14 cellular contexts compared by ENCODE assay signal in the genomic region with DNA sequence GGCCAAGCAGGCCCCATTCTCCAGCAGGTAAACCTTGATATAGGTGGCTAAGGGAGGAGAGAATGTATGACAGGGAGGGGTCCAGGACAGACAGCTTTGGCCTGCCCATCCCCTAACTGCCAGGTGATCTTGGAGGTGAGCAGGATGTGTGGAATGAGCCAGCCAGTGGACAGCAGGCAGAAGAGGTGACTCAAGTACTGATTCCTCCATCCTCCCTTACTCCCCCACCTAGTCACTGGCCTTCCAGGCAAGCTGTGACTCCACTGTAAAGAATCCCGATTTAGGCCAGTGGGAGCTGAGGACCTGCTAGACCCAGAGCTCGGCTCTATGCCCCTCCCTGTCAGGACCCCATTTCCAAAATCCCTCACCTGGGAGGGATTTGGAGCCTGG. TPM values are rescaled to one million over a fixed set of nuclear protein-coding genes. Genes with fewer than 3 reads are reported as not detected.
DNase-seq lines count a peak whose midpoint lies in the region; ATAC-seq and TF ChIP-seq lines count a peak whose summit lies in the region.
"Had no signal": no experiment of that assay in that cellular context is flagged by ENCODE, and none has a peak within 500 bp of the region (broad histone marks: within the 10 kb centered on the region; RNA-seq: fewer than 3 reads in every experiment).

No MANE protein-coding gene starts in this region.

- TF ChIP-seq CTCF in OCI-LY3 (IDR thresholded peaks at IDR 0.05; ENCODE audit: low read depth, low read length) (no peak), transverse colon (IDR thresholded peaks at IDR 0.05) (no peak), hepatocyte (IDR thresholded peaks at IDR 0.05; ENCODE audit: poor library complexity) (no peak)

- TF ChIP-seq POLR2A in transverse colon (IDR thresholded peaks at IDR 0.05): no peak

- peak overlapping the region; percentile 89 for H3K27ac ChIP-seq in OCI-LY3 (ENCODE audit: low read length)
- peak overlapping the region; percentile 78 for H3K27ac ChIP-seq in epithelial cell of prostate
- peak overlapping the region; percentile 2 to 66 (median 34) for H3K27ac ChIP-seq in transverse colon
- no peak overlapping the region for H3K27ac ChIP-seq in hepatocyte
- H3K27ac ChIP-seq: upper lobe of left lung, VCaP had no signal

- in situ Hi-C loops in transverse colon (cut with MboI; ENCODE audit: low pct_ligation_motif_present in 1 of 4, low pct_unique_long_range_greater_than_20kb in 1 of 4, low sequenced_read_pairs in 3 of 4): no loop called here

- no peaks in the 10 kb centered on the region for H3K9me2 ChIP-seq in hepatocyte (replicated peaks; ENCODE audit: insufficient read depth)

- TF ChIP-seq EP300 in transverse colon (IDR thresholded peaks at IDR 0.05; ENCODE audit: low read depth): no peak

- no peak for DNase-seq in activated naive CD4-positive, alpha-beta T cell treated with anti-CD3 and anti-CD28 coated beads for 36 hours
- DNase-seq in activated naive CD4-positive, alpha-beta T cell treated with anti-CD3 and anti-CD28 coated beads, Interleukin-2, amount 10 ng/mL, durations not matched to agents 7 days and 5 days: no peak
- DNase-seq in epithelial cell of prostate (ENCODE audit: low read depth, low spot score) (peak; percentile 55), transverse colon (no peak), hepatocyte (ENCODE audit: low spot score) (no peak), left ventricle myocardium superior (no peak), NCI-H524 treated with DMSO at 0.1 percent for 48 hours (lab: John Stamatoyannopoulos, UW) (no peak)
- DNase-seq: HFFc6, NCI-H345, RPMI8226, upper lobe of left lung had no signal

- H3K27me3 ChIP-seq in OCI-LY3 (ENCODE audit: low read depth, low read length): no peaks in the 10 kb centered on the region
- H3K27me3 ChIP-seq in transverse colon: no peaks in the 10 kb centered on the region
- H3K27me3 ChIP-seq in hepatocyte: no peaks in the 10 kb centered on the region
- H3K27me3 ChIP-seq: upper lobe of left lung had no signal

- no peak for ATAC-seq in left ventricle myocardium superior

- H3K9me3 Mint-ChIP-seq in activated naive CD4-positive, alpha-beta T cell treated with anti-CD3 and anti-CD28 coated beads for 36 hours: no peaks in the 10 kb centered on the region
- no peaks in the 10 kb centered on the region for H3K9me3 Mint-ChIP-seq in activated naive CD4-positive, alpha-beta T cell treated with anti-CD3 and anti-CD28 coated beads, Interleukin-2, amount 10 ng/mL, durations not matched to agents 7 days and 5 days
- H3K9me3 Mint-ChIP-seq: HFFc6, nephron had no signal

- H3K4me1 ChIP-seq in OCI-LY3 (ENCODE audit: low read length) (peaks cover 65% of the 10 kb centered on the region), transverse colon (peaks cover 0 to 24% (median 22%) of the 10 kb centered on the region in 4 donors), hepatocyte (ENCODE audit: insufficient read depth) (no peaks in the 10 kb centered on the region)
- H3K4me1 ChIP-seq: upper lobe of left lung had no signal

- no peak overlapping the region for H3K4me3 Mint-ChIP-seq in activated naive CD4-positive, alpha-beta T cell treated with anti-CD3 and anti-CD28 coated beads for 36 hours
- H3K4me3 Mint-ChIP-seq in activated naive CD4-positive, alpha-beta T cell treated with anti-CD3 and anti-CD28 coated beads, Interleukin-2, amount 10 ng/mL, durations not matched to agents 7 days and 5 days: no peak overlapping the region
- H3K4me3 Mint-ChIP-seq: HFFc6, nephron had no signal

- H3K36me3 ChIP-seq in OCI-LY3 (replicated peaks; ENCODE audit: low read depth, low read length) (no peaks in the 10 kb centered on the region), transverse colon (no peaks in the 10 kb centered on the region), hepatocyte (replicated peaks; ENCODE audit: insufficient read depth, low read depth) (no peaks in the 10 kb centered on the region)
- H3K36me3 ChIP-seq: upper lobe of left lung had no signal

- intact Hi-C loops in activated naive CD4-positive, alpha-beta T cell treated with anti-CD3 and anti-CD28 coated beads for 36 hours (cut with micrococcal nuclease): loop anchor here (1.0 to 5.0 kb wide), 5 partner anchors 36 to 223 kb away; a partner anchor contains a TSS
- intact Hi-C loops in transverse colon (cut with DNase I; ENCODE audit: low total_unique reads): loop anchor here (10.0 kb wide), 1 partner anchor 326 kb away; no protein-coding TSS in a partner anchor
- intact Hi-C loops in left ventricle myocardium superior (cut with micrococcal nuclease): no loop called here

- H3K79me2 ChIP-seq in OCI-LY3 (ENCODE audit: low read length) (no peaks in the 10 kb centered on the region), hepatocyte (no peaks in the 10 kb centered on the region)

- 53% methylated on average over 2 of the region's 2 CpGs; no CpG with 5 or more reads in 1 of the 2 donors for WGBS in transverse colon (ENCODE audit: low coverage in 1 of 2), 2 donors
- 96% methylated on average over 2 of the region's 2 CpGs for WGBS in hepatocyte (ENCODE audit: low lambda C conversion rate, missing lambda C conversion rate)

- H3K36me3 Mint-ChIP-seq in activated naive CD4-positive, alpha-beta T cell treated with anti-CD3 and anti-CD28 coated beads for 36 hours (ENCODE audit: low read depth): no peaks in the 10 kb centered on the region
- H3K36me3 Mint-ChIP-seq in activated naive CD4-positive, alpha-beta T cell treated with anti-CD3 and anti-CD28 coated beads, Interleukin-2, amount 10 ng/mL, durations not matched to agents 7 days and 5 days: no peaks in the 10 kb centered on the region

- H3K4me1 Mint-ChIP-seq in activated naive CD4-positive, alpha-beta T cell treated with anti-CD3 and anti-CD28 coated beads for 36 hours (ENCODE audit: low read depth): peaks cover 22% of the 10 kb centered on the region
- H3K4me1 Mint-ChIP-seq in activated naive CD4-positive, alpha-beta T cell treated with anti-CD3 and anti-CD28 coated beads, Interleukin-2, amount 10 ng/mL, durations not matched to agents 7 days and 5 days: peaks cover 29% of the 10 kb centered on the region

- no peak overlapping the region for H3K4me3 ChIP-seq in OCI-LY3 (ENCODE audit: low read length)
- H3K4me3 ChIP-seq in transverse colon: no peak overlapping the region
- H3K4me3 ChIP-seq in hepatocyte: no peak overlapping the region
- H3K4me3 ChIP-seq: upper lobe of left lung had no signal

- peak overlapping the region; percentile 56 for H3K4me2 ChIP-seq in OCI-LY3 (ENCODE audit: low read length)
- no peak overlapping the region for H3K4me2 ChIP-seq in hepatocyte

- H3K27ac Mint-ChIP-seq in activated naive CD4-positive, alpha-beta T cell treated with anti-CD3 and anti-CD28 coated beads for 36 hours: peak overlapping the region; percentile 50
- H3K27ac Mint-ChIP-seq in activated naive CD4-positive, alpha-beta T cell treated with anti-CD3 and anti-CD28 coated beads, Interleukin-2, amount 10 ng/mL, durations not matched to agents 7 days and 5 days: no peak overlapping the region
- H3K27ac Mint-ChIP-seq: HFFc6, nephron had no signal

- CTCF ChIA-PET in activated naive CD4-positive, alpha-beta T cell treated with anti-CD3 and anti-CD28 coated beads for 36 hours (lab: Charles Lee): interaction anchor here (0.6 to 1.4 kb wide), 3 partner anchors 41 to 261 kb away, joined by 3 to 4 read pairs (median 3); no protein-coding TSS in a partner anchor
- CTCF ChIA-PET in activated naive CD4-positive, alpha-beta T cell treated with anti-CD3 and anti-CD28 coated beads, Interleukin-2, amount 10 ng/mL, durations not matched to agents 7 days and 5 days (lab: Charles Lee): interaction anchor here (0.6 to 0.8 kb wide), 2 partner anchors 19 to 116 kb away, joined by 3 read pairs; no protein-coding TSS in a partner anchor

- H4K20me1 ChIP-seq in OCI-LY3 (ENCODE audit: insufficient read depth, low read length): no peaks in the 10 kb centered on the region
- no peaks in the 10 kb centered on the region for H4K20me1 ChIP-seq in hepatocyte (ENCODE audit: insufficient read depth, poor library complexity, severe bottlenecking)

- H3K9ac ChIP-seq in OCI-LY3 (ENCODE audit: low read length): peak overlapping the region; percentile 8; the same call in 1 of the 2 replicates

- no peak overlapping the region for H2AFZ ChIP-seq in OCI-LY3 (ENCODE audit: low read depth, low read length)
- no peak overlapping the region for H2AFZ ChIP-seq in hepatocyte

- H3K9me3 ChIP-seq in OCI-LY3 (ENCODE audit: insufficient read depth, low read length) (no peaks in the 10 kb centered on the region), transverse colon (no peaks in the 10 kb centered on the region), hepatocyte (ENCODE audit: low read depth) (no peaks in the 10 kb centered on the region)
- H3K9me3 ChIP-seq: upper lobe of left lung had no signal

- H3K27me3 Mint-ChIP-seq in activated naive CD4-positive, alpha-beta T cell treated with anti-CD3 and anti-CD28 coated beads for 36 hours (ENCODE audit: low read depth): no peaks in the 10 kb centered on the region
- peaks cover 7% of the 10 kb centered on the region for H3K27me3 Mint-ChIP-seq in activated naive CD4-positive, alpha-beta T cell treated with anti-CD3 and anti-CD28 coated beads, Interleukin-2, amount 10 ng/mL, durations not matched to agents 7 days and 5 days

RNA-seq across cellular contexts. Expression of a gene that starts 36.6 kb away (rescaled TPM):
- total RNA-seq in activated naive CD4-positive, alpha-beta T cell treated with anti-CD3 and anti-CD28 coated beads for 36 hours: 1 to 10 TPM; 3.6 to 3.7 TPM
- total RNA-seq in transverse colon (10 to 100 TPM in 1 of 4 donors, 1 to 10 TPM in 3; 1.9 to 14.7 (median 5.4) TPM), hepatocyte (1.0 and 1.6 TPM in 2 replicates), left ventricle myocardium superior (0.92 TPM)
- polyA plus RNA-seq in hepatocyte: 0.32 and 1.4 TPM in 2 replicates
